8 cellular contexts compared by ENCODE assay signal in the genomic region with DNA sequence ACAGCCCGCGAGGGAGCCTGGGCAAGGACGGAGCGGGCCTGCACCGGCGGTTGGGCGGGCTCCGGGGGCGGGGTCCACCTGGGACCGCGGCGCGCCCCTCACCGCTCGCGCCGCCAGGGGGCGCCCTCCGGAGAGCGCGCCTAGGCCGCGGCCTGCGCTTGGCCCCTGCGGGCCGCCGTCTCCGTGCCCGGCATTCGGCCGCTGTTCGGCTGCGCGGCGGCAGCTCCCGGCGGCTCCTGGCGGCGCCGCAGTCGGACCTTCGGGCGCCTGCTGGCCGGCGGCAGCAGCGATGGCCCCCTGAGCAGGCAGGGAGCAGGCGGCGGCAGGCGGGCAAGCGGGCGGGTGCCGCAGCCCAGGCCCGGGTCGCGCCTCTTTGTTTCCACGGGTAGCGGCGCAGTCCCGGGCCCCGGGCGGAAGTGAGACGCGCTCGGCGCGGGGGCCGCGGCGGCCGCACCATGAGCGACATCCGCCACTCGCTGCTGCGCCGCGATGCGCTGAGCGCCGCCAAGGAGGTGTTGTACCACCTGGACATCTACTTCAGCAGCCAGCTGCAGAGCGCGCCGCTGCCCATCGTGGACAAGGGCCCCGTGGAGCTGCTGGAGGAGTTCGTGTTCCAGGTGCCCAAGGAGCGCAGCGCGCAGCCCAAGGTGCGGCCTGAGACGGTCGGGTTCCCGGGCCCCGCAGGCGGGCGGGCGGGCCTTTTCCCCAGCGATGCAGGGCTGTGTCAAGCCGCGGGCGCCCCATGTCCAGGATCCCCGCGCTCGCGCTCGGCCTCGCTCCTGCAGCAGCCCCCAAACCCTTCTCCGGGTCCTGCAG. TPM values are rescaled to one million over a fixed set of nuclear protein-coding genes. Genes with fewer than 3 reads are reported as not detected.
DNase-seq lines count a peak whose midpoint lies in the region; ATAC-seq and TF ChIP-seq lines count a peak whose summit lies in the region.

A gene (plus strand): TSS at position 193 of the 816 bp plus-strand sequence. CDS start 263 bp downstream, at position 456.

- peak within 1 kb of the TSS; percentile 66 to 90 for H3K4me3 ChIP-seq in Panc1 (ENCODE audit: low read depth in 2 of 2, low read length in 2 of 2)

- in situ Hi-C loops in Panc1 (cut with HindIII; ENCODE audit: low pct_unique_long_range_greater_than_20kb, low sequenced_read_pairs), result no loop called here

- CTCF ChIA-PET in Panc1 (lab: Charles Lee), result interaction anchor here (1.3 kb wide), 1 partner anchor 74 kb away, joined by 3 read pairs; no protein-coding TSS in a partner anchor

- H3K27me3 ChIP-seq in Panc1 (ENCODE audit: control insufficient read depth, insufficient read depth, low read length), result no peaks in the 10 kb centered on the region

- peak within 1 kb of the TSS; percentile 78 for H3K27ac ChIP-seq in Panc1 (ENCODE audit: low read length)

- H3K4me1 ChIP-seq in Panc1 (ENCODE audit: control insufficient read depth, insufficient read depth, low read length), result peaks cover 8% of the 10 kb centered on the region

- DNase-seq in DMS53 treated with DMSO at 0.1 percent for 48 hours (lab: John Stamatoyannopoulos, UW; ENCODE audit: unreplicated experiment) (peak; percentile 86), HUDEP-2 (lab: John Stamatoyannopoulos, UW; ENCODE audit: unreplicated experiment in 76 of 76) (peak in 71 of 76 experiments; percentile 19 to 91 (median 66)), Panc1 (ENCODE audit: low read depth, low spot score) (no peak), fibroblast of gingiva (ENCODE audit: low read depth) (peak; percentile 77)
- peak; percentile 84 to 92 for DNase-seq in activated T-cell treated with anti-CD3 and anti-CD28 coated beads, Interleukin-2, amount 50 U/mL, for 72 hours
- peak; percentile 67 to 95 (median 88) for DNase-seq in naive thymus-derived CD8-positive, alpha-beta T cell
- DNase-seq in stimulated activated naive CD4-positive, alpha-beta T cell (lab: John Stamatoyannopoulos, UW), result peak; percentile 72 to 98 (median 90)

- BruUV-seq in Panc1 (replicated peaks; lab: Mats Ljungman, UMichigan), result no TSS peak

- no peaks in the 10 kb centered on the region for H3K9me3 ChIP-seq in Panc1 (ENCODE audit: control insufficient read depth, insufficient read depth, low read depth, low read length)

- intact Hi-C loops in Panc1 (cut with micrococcal nuclease; ENCODE audit: unreplicated experiment), result no loop called here

- H3K27me3 Mint-ChIP-seq in activated T-cell treated with anti-CD3 and anti-CD28 coated beads, Interleukin-2, amount 50 U/mL, for 72 hours (ENCODE audit: low read depth), result no peaks in the 10 kb centered on the region
- no peaks in the 10 kb centered on the region for H3K27me3 Mint-ChIP-seq in naive thymus-derived CD8-positive, alpha-beta T cell

- H3K36me3 ChIP-seq in Panc1 (ENCODE audit: control insufficient read depth, insufficient read depth, low read length), result peaks cover 3% of the 10 kb centered on the region

- ATAC-seq in GM21390 (IDR thresholded peaks at IDR 0.05; ENCODE audit: unreplicated experiment) (peak; percentile 84), Panc1 (peak; percentile 97)
- peak; percentile 92 for ATAC-seq in activated T-cell treated with anti-CD3 and anti-CD28 coated beads, Interleukin-2, amount 50 U/mL, for 72 hours (replicated peaks in 1 of 2)
- ATAC-seq in naive thymus-derived CD8-positive, alpha-beta T cell, result peak; percentile 88 to 89

- H3K27ac Mint-ChIP-seq in activated T-cell treated with anti-CD3 and anti-CD28 coated beads, Interleukin-2, amount 50 U/mL, for 72 hours, result peak within 1 kb of the TSS; percentile 97
- peak within 1 kb of the TSS; percentile 83 to 96 (median 92) for H3K27ac Mint-ChIP-seq in naive thymus-derived CD8-positive, alpha-beta T cell

- no peaks in the 10 kb centered on the region for H3K9me3 Mint-ChIP-seq in activated T-cell treated with anti-CD3 and anti-CD28 coated beads, Interleukin-2, amount 50 U/mL, for 72 hours
- H3K9me3 Mint-ChIP-seq in naive thymus-derived CD8-positive, alpha-beta T cell, result no peaks in the 10 kb centered on the region

- H3K36me3 Mint-ChIP-seq in activated T-cell treated with anti-CD3 and anti-CD28 coated beads, Interleukin-2, amount 50 U/mL, for 72 hours (ENCODE audit: insufficient read depth in 2 of 2), result peaks cover 0 to 35% of the 10 kb centered on the region in 2 donors
- H3K36me3 Mint-ChIP-seq in naive thymus-derived CD8-positive, alpha-beta T cell, result peaks cover 0 to 66% (median 20%) of the 10 kb centered on the region in 3 donors

- H3K4me3 Mint-ChIP-seq in activated T-cell treated with anti-CD3 and anti-CD28 coated beads, Interleukin-2, amount 50 U/mL, for 72 hours, result peak within 1 kb of the TSS; percentile 88 to 98
- H3K4me3 Mint-ChIP-seq in naive thymus-derived CD8-positive, alpha-beta T cell, result peak within 1 kb of the TSS; percentile 82 to 95 (median 94)

- POLR2A ChIA-PET in Panc1 (lab: Charles Lee), result no interaction called here
- POLR2A ChIA-PET in naive thymus-derived CD8-positive, alpha-beta T cell (lab: Charles Lee), result interaction anchor here (0.7 to 3.6 kb wide), 15 partner anchors 10 to 668 kb away, joined by 3 to 50 read pairs (median 3); a partner anchor contains a TSS

- peaks cover 14% of the 10 kb centered on the region for H3K4me1 Mint-ChIP-seq in activated T-cell treated with anti-CD3 and anti-CD28 coated beads, Interleukin-2, amount 50 U/mL, for 72 hours (ENCODE audit: low read depth)
- H3K4me1 Mint-ChIP-seq in naive thymus-derived CD8-positive, alpha-beta T cell, result peaks cover 5 to 43% (median 20%) of the 10 kb centered on the region in 4 donors

- peak; percentile 100 for TF ChIP-seq CTCF in Panc1 (IDR thresholded peaks at IDR 0.05)

RNA-seq across cellular contexts. Expression of the gene that starts here (rescaled TPM):
- total RNA-seq in Panc1 (2021; ENCODE audit: unreplicated experiment), result 46.8 TPM
- polyA plus RNA-seq in Panc1 (2012; ENCODE audit: insufficient read length), result 59.6 TPM
- 10 to 100 TPM; 32.5 to 33.4 TPM for total RNA-seq in activated T-cell treated with anti-CD3 and anti-CD28 coated beads, Interleukin-2, amount 50 U/mL, for 72 hours
- 10 to 100 TPM; 57.4 to 61.8 TPM for total RNA-seq in naive thymus-derived CD8-positive, alpha-beta T cell
- polyA plus RNA-seq in naive thymus-derived CD8-positive, alpha-beta T cell, result 10 to 100 TPM; 29.4 to 43.3 (median 30.2) TPM
